Comparison of ENCODE assay signal across 8 cellular contexts in genomic region chr12:96070670-96071279, GRCh38. TPM values are rescaled to one million over a fixed set of nuclear protein-coding genes. Genes with fewer than 3 reads are reported as not detected.
A peak's percentile ranks its signal among the peaks of the same experiment; 100 is the strongest.
DNase-seq lines count a peak whose midpoint lies in the region; ATAC-seq, FAIRE-seq and TF ChIP-seq lines count a peak whose summit lies in the region.

No MANE protein-coding gene starts in this region.

- H3K9me3 ChIP-seq in RWPE2 (ENCODE audit: severe bottlenecking) (no peaks in the 10 kb centered on the region), testis (no peaks in the 10 kb centered on the region)

- ATAC-seq in HG02870 (IDR thresholded peaks at IDR 0.05; ENCODE audit: unreplicated experiment) (peak; percentile 45), RWPE2 (ENCODE audit: low read depth) (peak; percentile 49), left colon (peak; percentile 30)

- TF ChIP-seq CTCF in RWPE2 (IDR thresholded peaks at IDR 0.05; ENCODE audit: poor library complexity, severe bottlenecking) (peak; percentile 17), testis (IDR thresholded peaks at IDR 0.05) (no peak)

- no peak for DNase-seq in GM12892 (ENCODE audit: insufficient read length)
- no peak for DNase-seq in RWPE2 (ENCODE audit: low spot score)
- no peak for DNase-seq in left colon
- DNase-seq in inferior parietal cortex (ENCODE audit: extremely low spot score) = no peak
- DNase-seq in hippocampal formation (lab: John Stamatoyannopoulos, UW) = no peak
- no peak for DNase-seq in testis
- DNase-seq in GM19240 (ENCODE audit: insufficient read length, low spot score) = no peak

- H3K27me3 ChIP-seq in RWPE2 (ENCODE audit: insufficient read depth, poor library complexity, severe bottlenecking) (no peaks in the 10 kb centered on the region), testis (no peaks in the 10 kb centered on the region)

- H3K27ac ChIP-seq in RWPE2 (ENCODE audit: poor library complexity, severe bottlenecking) (no peak overlapping the region), testis (no peak overlapping the region)

- H3K36me3 ChIP-seq in RWPE2 (ENCODE audit: low read depth) = no peaks in the 10 kb centered on the region
- H3K36me3 ChIP-seq in testis (ENCODE audit: low read depth, missing control alignments) = no peaks in the 10 kb centered on the region

- 42 to 48% methylated on average over 7 of the region's 7 CpGs for WGBS in testis, 2 donors

- intact Hi-C loops in left colon (cut with DNase I, micrococcal nuclease) = no loop called here
- intact Hi-C loops in testis (cut with DNase I; ENCODE audit: low total_unique reads) = no loop called here

- H3K4me3 ChIP-seq in RWPE2 (ENCODE audit: severe bottlenecking) = no peak overlapping the region
- no peak overlapping the region for H3K4me3 ChIP-seq in testis

- H3K4me1 ChIP-seq in RWPE2 (ENCODE audit: insufficient read depth, poor library complexity, severe bottlenecking) (peaks cover 12% of the 10 kb centered on the region), testis (no peaks in the 10 kb centered on the region)

- peak; percentile 78 for FAIRE-seq in GM12892 (lab: Jason Lieb, UNC)

- TF ChIP-seq POLR2A in GM12892 (IDR thresholded peaks at IDR 0.05; ENCODE audit: low read depth, low read length) = no peak
- TF ChIP-seq POLR2A in testis (IDR thresholded peaks at IDR 0.05) = no peak

RNA-seq across cellular contexts. Expression of gene LTA4H, which starts 35.4 kb away (rescaled TPM):
- polyA plus RNA-seq in GM12892 (2012; ENCODE audit: missing spikeins) = 58.5 TPM
- total RNA-seq in left colon (10 to 100 TPM; 55.3 to 59.1 TPM), testis (10 to 100 TPM; 41.5 to 44.4 TPM)
- polyA plus RNA-seq in testis (ENCODE audit: insufficient read depth, low read depth, low replicate concordance) = 62.5 TPM
